In genomic region chr13:41458939-41459753, GRCh38 we compare ENCODE assay signal across 8 cellular contexts. TPM values are rescaled to one million over a fixed set of nuclear protein-coding genes. Genes with fewer than 3 reads are reported as not detected.
A peak's percentile ranks its signal among the peaks of the same experiment; 100 is the strongest.
DNase-seq lines count a peak whose midpoint lies in the region; ATAC-seq and TF ChIP-seq lines count a peak whose summit lies in the region.

No MANE protein-coding gene starts in this region.

- H3K9me3 Mint-ChIP-seq in activated T-cell treated with anti-CD3 and anti-CD28 coated beads, Interleukin-2, amount 50 U/mL, for 4 hours = no peaks in the 10 kb centered on the region
- H3K9me3 Mint-ChIP-seq in osteocyte (ENCODE audit: unreplicated experiment) = no peaks in the 10 kb centered on the region

- H3K36me3 ChIP-seq in uterus = no peaks in the 10 kb centered on the region

- peaks cover 0 to 5% of the 10 kb centered on the region in 2 donors for H3K4me1 ChIP-seq in uterus

- peak overlapping the region; percentile 94 for H3K4me3 Mint-ChIP-seq in activated T-cell treated with anti-CD3 and anti-CD28 coated beads, Interleukin-2, amount 50 U/mL, for 4 hours
- H3K4me3 Mint-ChIP-seq in osteocyte (ENCODE audit: unreplicated experiment) = peak overlapping the region; percentile 54

- H3K27ac Mint-ChIP-seq in osteocyte (ENCODE audit: unreplicated experiment) = no peak overlapping the region

- TF ChIP-seq POLR2A in uterus (IDR thresholded peaks at IDR 0.05) = no peak

- no peaks in the 10 kb centered on the region for H3K27me3 ChIP-seq in uterus

- peak; percentile 10 to 11 for ATAC-seq in activated T-cell treated with anti-CD3 and anti-CD28 coated beads, Interleukin-2, amount 50 U/mL, for 4 hours

- peak overlapping the region in 1 of 2 donors; percentile 52 for H3K27ac ChIP-seq in uterus

- peak overlapping the region; percentile 77 for H3K4me3 ChIP-seq in GM12865 (ENCODE audit: low read depth, low read length)
- peak overlapping the region; percentile 53 for H3K4me3 ChIP-seq in fibroblast of mammary gland (ENCODE audit: control insufficient read depth, low read depth, low read length)
- H3K4me3 ChIP-seq in uterus = peak overlapping the region; percentile 40 to 47

- TF ChIP-seq CTCF in GM12865 (IDR thresholded peaks at IDR 0.05; ENCODE audit: insufficient read depth, low read depth, low read length, missing control alignments) (peak; percentile 79), fibroblast of mammary gland (conservative IDR thresholded peaks at IDR 0.05; ENCODE audit: control insufficient read depth, insufficient read depth, low read depth, low read length) (peak; percentile 86), osteocyte (IDR thresholded peaks at IDR 0.05) (peak; percentile 57), uterus (IDR thresholded peaks at IDR 0.05) (peak in 1 of 4 experiments; percentile 37)

- H3K9me3 ChIP-seq in uterus = no peaks in the 10 kb centered on the region

- H3K36me3 Mint-ChIP-seq in activated T-cell treated with anti-CD3 and anti-CD28 coated beads, Interleukin-2, amount 50 U/mL, for 4 hours (ENCODE audit: insufficient read depth) = peaks cover 35% of the 10 kb centered on the region
- no peaks in the 10 kb centered on the region for H3K36me3 Mint-ChIP-seq in osteocyte (ENCODE audit: unreplicated experiment)

- H3K27me3 Mint-ChIP-seq in activated T-cell treated with anti-CD3 and anti-CD28 coated beads, Interleukin-2, amount 50 U/mL, for 4 hours (ENCODE audit: low read depth) = peaks cover 3% of the 10 kb centered on the region
- H3K27me3 Mint-ChIP-seq in osteocyte (ENCODE audit: unreplicated experiment) = peaks cover 58% of the 10 kb centered on the region

- H3K4me1 Mint-ChIP-seq in activated T-cell treated with anti-CD3 and anti-CD28 coated beads, Interleukin-2, amount 50 U/mL, for 4 hours (ENCODE audit: low read depth) = peaks cover 61% of the 10 kb centered on the region
- H3K4me1 Mint-ChIP-seq in osteocyte (ENCODE audit: unreplicated experiment) = peaks cover 7% of the 10 kb centered on the region

- DNase-seq in GM12865 (ENCODE audit: low read depth) (peak; percentile 65), NCI-H226 (peak; percentile 40), fibroblast of mammary gland (ENCODE audit: low read depth) (peak; percentile 72), osteocyte (ENCODE audit: extremely low spot score, unreplicated experiment) (no peak), uterus (peak in 1 of 2 donors; percentile 20), occipital lobe (lab: John Stamatoyannopoulos, UW) (no peak), HK-2 (ENCODE audit: unreplicated experiment) (no peak)
- peak; percentile 52 for DNase-seq in activated T-cell treated with anti-CD3 and anti-CD28 coated beads, Interleukin-2, amount 50 U/mL, for 4 hours

- intact Hi-C loops in uterus (cut with DNase I; ENCODE audit: low total_unique reads) = no loop called here

RNA-seq across cellular contexts. Expression of gene RGCC, which starts 1.8 kb away (rescaled TPM):
- 100 to 1,000 TPM; 163 to 216 (median 185) TPM for total RNA-seq in activated T-cell treated with anti-CD3 and anti-CD28 coated beads, Interleukin-2, amount 50 U/mL, for 4 hours
- total RNA-seq in osteocyte = 1.3 and 1.6 TPM in 2 replicates
- total RNA-seq in uterus = 100 to 1,000 TPM in 3 of 4 donors, 10 to 100 TPM in 1; 29.0 to 522 (median 319) TPM
- 25.7 TPM for total RNA-seq in occipital lobe

Comparison
In these comparisons a context has a peak if more than half of its experiments do, and no peak if none do; other contexts are left out.
1. DNase-seq: peak in GM12865 (single experiment), NCI-H226 (single experiment), activated T-cell treated with anti-CD3 and anti-CD28 coated beads, Interleukin-2, amount 50 U/mL, for 4 hours (single experiment) and fibroblast of mammary gland (single experiment); none in osteocyte (single experiment), occipital lobe (single experiment) and HK-2 (single experiment).
2. RNA of gene RGCC, which starts 1.8 kb away (total RNA-seq): 29.0 to 522 TPM in uterus, 163 to 216 TPM in activated T-cell treated with anti-CD3 and anti-CD28 coated beads, Interleukin-2, amount 50 U/mL, for 4 hours and 25.7 TPM in occipital lobe (single experiment); 1.3 to 1.6 TPM in osteocyte; every median in the first group is over 10 times any median in the second.
3. Peak in every context shown above with its lines, with median percentiles within 50 percentile points of each other: H3K4me3 ChIP-seq.